20 cellular contexts compared by ENCODE assay signal in the genomic region with DNA sequence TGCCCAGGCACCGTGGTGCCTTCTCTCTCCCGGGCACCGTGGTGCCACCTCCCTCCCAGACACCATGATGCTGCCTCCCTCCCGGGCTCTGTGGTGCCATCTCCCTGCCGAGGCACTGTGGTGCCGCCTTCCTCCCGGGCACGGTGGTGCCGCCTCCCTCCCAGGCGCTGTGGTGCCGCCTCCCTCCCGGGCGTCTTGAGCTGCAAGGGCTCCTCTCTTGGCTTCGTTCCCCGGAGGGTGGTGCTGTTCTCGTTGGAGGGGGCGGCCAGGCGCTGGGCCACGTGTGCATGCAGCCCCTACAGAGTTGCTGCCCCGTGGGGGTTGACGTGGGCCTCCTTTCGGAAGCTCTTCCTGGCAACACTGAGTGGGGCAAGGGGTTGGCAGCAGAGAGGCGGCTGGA. TPM values are rescaled to one million over a fixed set of nuclear protein-coding genes. Genes with fewer than 3 reads are reported as not detected.
DNase-seq lines count a peak whose midpoint lies in the region; ATAC-seq and TF ChIP-seq lines count a peak whose summit lies in the region.
"Had no signal": no experiment of that assay in that cellular context is flagged by ENCODE, and none has a peak within 500 bp of the region (broad histone marks: within the 10 kb centered on the region; RNA-seq: fewer than 3 reads in every experiment).

No MANE protein-coding gene starts in this region.

- H3K9me3 Mint-ChIP-seq in activated T-cell treated with anti-CD3 and anti-CD28 coated beads, Interleukin-2, amount 50 U/mL, for 24 hours, result no peaks in the 10 kb centered on the region
- H3K9me3 Mint-ChIP-seq: activated naive CD8-positive, alpha-beta T cell treated with anti-CD3 and anti-CD28 coated beads for 36 hours; nephron progenitor cell had no signal

- H3K27ac Mint-ChIP-seq in activated T-cell treated with anti-CD3 and anti-CD28 coated beads, Interleukin-2, amount 50 U/mL, for 24 hours, result no peak overlapping the region
- H3K27ac Mint-ChIP-seq: activated naive CD8-positive, alpha-beta T cell treated with anti-CD3 and anti-CD28 coated beads for 36 hours; nephron progenitor cell had no signal

- no peaks in the 10 kb centered on the region for H3K27me3 Mint-ChIP-seq in activated T-cell treated with anti-CD3 and anti-CD28 coated beads, Interleukin-2, amount 50 U/mL, for 24 hours
- H3K27me3 Mint-ChIP-seq: activated naive CD8-positive, alpha-beta T cell treated with anti-CD3 and anti-CD28 coated beads for 36 hours had no signal

- WGBS in upper lobe of left lung, 2 donors, result 57 to 67% methylated on average over 1 to 23 of the region's 23 CpGs

- DNase-seq in left ventricle myocardium inferior, result no peak
- no peak for DNase-seq in cardiac septum (ENCODE audit: low spot score)
- no peak for DNase-seq in RWPE2 (ENCODE audit: low spot score)
- DNase-seq in left colon, result no peak
- DNase-seq in upper lobe of left lung, result peak; percentile 61 to 85
- no peak for DNase-seq in activated T-cell treated with anti-CD3 and anti-CD28 coated beads, Interleukin-2, amount 50 U/mL, for 24 hours
- DNase-seq in OCI-M2 (lab: John Stamatoyannopoulos, UW; ENCODE audit: unreplicated experiment), result no peak
- no peak for DNase-seq in stimulated activated CD4-positive, alpha-beta T cell treated with anti-CD3 and anti-CD28 coated beads, Interleukin-4, amount 100 ng/mL, for 1 hour
- DNase-seq: activated CD8-positive, alpha-beta memory T cell treated with anti-CD3 and anti-CD28 coated beads for 24 hours; activated naive CD8-positive, alpha-beta T cell treated with anti-CD3 and anti-CD28 coated beads for 36 hours; colonic mucosa; kidney; NCI-H187; NCI-H510A; nephron progenitor cell; psoas muscle; SHP77 treated with DMSO at 0.1 percent for 48 hours; spleen; stimulated activated CD8-positive, alpha-beta memory T cell treated with anti-CD3 and anti-CD28 coated beads, Interleukin-4, amount 100 ng/mL, for 48 hours had no signal

- H3K36me3 ChIP-seq in left ventricle myocardium inferior, result no peaks in the 10 kb centered on the region
- H3K36me3 ChIP-seq in RWPE2 (ENCODE audit: low read depth), result 0 out of 2 replicates have a peak, but pooled peaks cover 9% of the 10 kb centered on the region
- H3K36me3 ChIP-seq in upper lobe of left lung, result peaks cover 0 to 32% (median 7%) of the 10 kb centered on the region in 4 donors
- H3K36me3 ChIP-seq: colonic mucosa had no signal

- no peak for TF ChIP-seq CTCF in left ventricle myocardium inferior (IDR thresholded peaks at IDR 0.05; ENCODE audit: borderline replicate concordance)
- TF ChIP-seq CTCF in RWPE2 (IDR thresholded peaks at IDR 0.05; ENCODE audit: poor library complexity, severe bottlenecking), result peak; percentile 11
- TF ChIP-seq CTCF in upper lobe of left lung (IDR thresholded peaks at IDR 0.05), result peak in 3 of 6 experiments; percentile 4 to 21 (median 18)

- ATAC-seq in RWPE2 (ENCODE audit: low read depth), result peak; percentile 40
- peak; percentile 53 for ATAC-seq in left colon
- peak in 1 of 2 donors; percentile 5 for ATAC-seq in upper lobe of left lung (ENCODE audit: low FRiP score in 2 of 2)
- ATAC-seq: psoas muscle had no signal

- intact Hi-C loops in left ventricle myocardium inferior (cut with micrococcal nuclease), result no loop called here
- intact Hi-C loops in cardiac septum (cut with DNase I), result no loop called here
- intact Hi-C loops in left colon (cut with DNase I, micrococcal nuclease), result no loop called here

- no peaks in the 10 kb centered on the region for H3K9me3 ChIP-seq in left ventricle myocardium inferior (replicated peaks)
- H3K9me3 ChIP-seq in RWPE2 (ENCODE audit: severe bottlenecking), result no peaks in the 10 kb centered on the region
- no peaks in the 10 kb centered on the region for H3K9me3 ChIP-seq in upper lobe of left lung
- H3K9me3 ChIP-seq: colonic mucosa, psoas muscle, spleen, suprapubic skin had no signal

- H3K27ac ChIP-seq in left ventricle myocardium inferior (replicated peaks) (peak overlapping the region; percentile 96), RWPE2 (ENCODE audit: poor library complexity, severe bottlenecking) (no peak overlapping the region), upper lobe of left lung (peak overlapping the region; percentile 21 to 91 (median 79))
- H3K27ac ChIP-seq: colonic mucosa, psoas muscle, suprapubic skin had no signal

- no peak for TF ChIP-seq POLR2A in upper lobe of left lung (IDR thresholded peaks at IDR 0.05)

- H3K4me3 ChIP-seq in left ventricle myocardium inferior, result no peak overlapping the region
- no peak overlapping the region for H3K4me3 ChIP-seq in RWPE2 (ENCODE audit: severe bottlenecking)
- peak overlapping the region in 2 of 4 donors; percentile 12 to 18 for H3K4me3 ChIP-seq in upper lobe of left lung
- H3K4me3 ChIP-seq: colonic mucosa, psoas muscle, spleen, suprapubic skin had no signal

- TF ChIP-seq EP300 in upper lobe of left lung (IDR thresholded peaks at IDR 0.05), result no peak

- H3K4me3 Mint-ChIP-seq in activated T-cell treated with anti-CD3 and anti-CD28 coated beads, Interleukin-2, amount 50 U/mL, for 24 hours, result no peak overlapping the region
- H3K4me3 Mint-ChIP-seq: activated naive CD8-positive, alpha-beta T cell treated with anti-CD3 and anti-CD28 coated beads for 36 hours; nephron progenitor cell had no signal

- peaks cover 31% of the 10 kb centered on the region for H3K4me1 ChIP-seq in left ventricle myocardium inferior
- H3K4me1 ChIP-seq in RWPE2 (ENCODE audit: insufficient read depth, poor library complexity, severe bottlenecking), result no peaks in the 10 kb centered on the region
- H3K4me1 ChIP-seq in upper lobe of left lung, result peaks cover 0 to 52% (median 23%) of the 10 kb centered on the region in 4 donors
- H3K4me1 ChIP-seq: colonic mucosa had no signal

- peaks cover 14% of the 10 kb centered on the region for H3K36me3 Mint-ChIP-seq in activated T-cell treated with anti-CD3 and anti-CD28 coated beads, Interleukin-2, amount 50 U/mL, for 24 hours (ENCODE audit: low read depth)
- H3K36me3 Mint-ChIP-seq: activated naive CD8-positive, alpha-beta T cell treated with anti-CD3 and anti-CD28 coated beads for 36 hours had no signal

- H3K27me3 ChIP-seq in left ventricle myocardium inferior (ENCODE audit: low read depth) (no peaks in the 10 kb centered on the region), RWPE2 (ENCODE audit: insufficient read depth, poor library complexity, severe bottlenecking) (no peaks in the 10 kb centered on the region), upper lobe of left lung (no peaks in the 10 kb centered on the region)
- H3K27me3 ChIP-seq: colonic mucosa, spleen, suprapubic skin had no signal

- no peaks in the 10 kb centered on the region for H3K4me1 Mint-ChIP-seq in activated T-cell treated with anti-CD3 and anti-CD28 coated beads, Interleukin-2, amount 50 U/mL, for 24 hours (ENCODE audit: low read depth)

RNA-seq across cellular contexts. Expression of a gene that starts 8.2 kb away (rescaled TPM):
- total RNA-seq in left ventricle myocardium inferior (26.3 TPM), cardiac septum (22.8 TPM), left colon (100 to 1,000 TPM in 1 of 2 donors, 10 to 100 TPM in 1; 83.3 to 127 TPM), upper lobe of left lung (10 to 100 TPM; 24.1 to 60.5 (median 47.8) TPM)

RNA-seq across cellular contexts. Expression of a gene that starts 8.7 kb away (rescaled TPM):
- total RNA-seq in left ventricle myocardium inferior, result 4.3 TPM
- total RNA-seq in cardiac septum, result 3.3 TPM
- 10 to 100 TPM; 14.2 to 20.8 TPM for total RNA-seq in left colon
- total RNA-seq in upper lobe of left lung, result 10 to 100 TPM; 14.0 to 57.6 (median 20.4) TPM

RNA-seq across cellular contexts. Expression of a gene that starts 17.0 kb away (rescaled TPM):
- total RNA-seq in left ventricle myocardium inferior (0.82 TPM), cardiac septum (0.65 TPM), left colon (1 to 10 TPM; 4.2 to 9.0 TPM), upper lobe of left lung (10 to 100 TPM in 2 of 6 donors, 1 to 10 TPM in 4; 3.0 to 12.6 (median 7.1) TPM)
- total RNA-seq: psoas muscle had no signal

RNA-seq across cellular contexts. Expression of a gene that starts 23.1 kb away (rescaled TPM):
- 219 TPM for total RNA-seq in left ventricle myocardium inferior
- total RNA-seq in cardiac septum, result 144 TPM
- total RNA-seq in left colon, result 100 to 1,000 TPM; 111 to 137 TPM
- 100 to 1,000 TPM; 122 to 358 (median 211) TPM for total RNA-seq in upper lobe of left lung

RNA-seq across cellular contexts. Expression of a gene that starts 37.0 kb away (rescaled TPM):
- total RNA-seq in left ventricle myocardium inferior, result 27.5 TPM
- 25.5 TPM for total RNA-seq in cardiac septum
- total RNA-seq in left colon, result 10 to 100 TPM; 29.8 to 35.9 TPM
- 10 to 100 TPM; 26.0 to 96.4 (median 56.1) TPM for total RNA-seq in upper lobe of left lung

Comparison
In these comparisons a context has a peak if more than half of its experiments do, and no peak if none do; other contexts are left out.
1. DNase-seq: peak in upper lobe of left lung (2 of 2); none in left ventricle myocardium inferior (single experiment), cardiac septum (single experiment), RWPE2 (single experiment), left colon (0 of 2), activated T-cell treated with anti-CD3 and anti-CD28 coated beads, Interleukin-2, amount 50 U/mL, for 24 hours (single experiment), OCI-M2 (single experiment) and stimulated activated CD4-positive, alpha-beta T cell treated with anti-CD3 and anti-CD28 coated beads, Interleukin-4, amount 100 ng/mL, for 1 hour (single experiment).